In genomic region chr11:47107709-47108108, GRCh38 we compare ENCODE assay signal across 18 cellular contexts.
"Had no signal": no experiment of that assay in that cellular context is flagged by ENCODE, and none has a peak within 500 bp of the region (broad histone marks: within the 10 kb centered on the region; RNA-seq: fewer than 3 reads in every experiment).

No MANE protein-coding gene starts in this region.

- H3K4me3 Mint-ChIP-seq: activated CD4-positive, alpha-beta memory T cell treated with anti-CD3 and anti-CD28 coated beads for 36 hours; dendritic cell treated with granulocyte-macrophage colony-stimulating factor and Interleukin-4, amounts not matched to agents 40 ng/mL and 50 ng/mL, for 4 days; immature natural killer cell; memory B cell; WTC11 had no signal

- H3K27me3 Mint-ChIP-seq: activated CD4-positive, alpha-beta memory T cell treated with anti-CD3 and anti-CD28 coated beads for 36 hours; dendritic cell treated with granulocyte-macrophage colony-stimulating factor and Interleukin-4, amounts not matched to agents 40 ng/mL and 50 ng/mL, for 4 days; memory B cell had no signal

- H3K9me3 Mint-ChIP-seq: activated CD4-positive, alpha-beta memory T cell treated with anti-CD3 and anti-CD28 coated beads for 36 hours; dendritic cell treated with granulocyte-macrophage colony-stimulating factor and Interleukin-4, amounts not matched to agents 40 ng/mL and 50 ng/mL, for 4 days; immature natural killer cell; memory B cell; WTC11 had no signal

- H3K9me3 ChIP-seq: esophagus squamous epithelium, tibial artery had no signal

- H3K36me3 ChIP-seq: esophagus squamous epithelium, tibial artery had no signal

- H3K4me1 ChIP-seq: parathyroid adenoma, tibial artery had no signal

- ATAC-seq: left ventricle myocardium superior, sciatic nerve, WTC11 had no signal

- H3K27me3 ChIP-seq: esophagus squamous epithelium, tibial artery had no signal

- DNase-seq: activated CD4-positive, alpha-beta memory T cell treated with anti-CD3 and anti-CD28 coated beads for 36 hours; activated CD4-positive, alpha-beta T cell treated with anti-CD3 and anti-CD28 coated beads for 4 hours; activated naive CD4-positive, alpha-beta T cell treated with anti-CD3 and anti-CD28 coated beads, Interleukin-2, amount 50 U/mL, for 16 hours; activated T-cell treated with anti-CD3 and anti-CD28 coated beads, Interleukin-2, amount 50 U/mL, for 1 hour; effector memory CD4-positive, alpha-beta T cell; esophagus squamous epithelium; immature natural killer cell; left ventricle myocardium superior; stimulated activated CD4-positive, alpha-beta T cell treated with anti-CD3 and anti-CD28 coated beads, Interleukin-4, amount 100 ng/mL, for 1 hour; SW 1271; T-helper 2 cell; tibial artery had no signal

- H3K36me3 Mint-ChIP-seq: activated CD4-positive, alpha-beta memory T cell treated with anti-CD3 and anti-CD28 coated beads for 36 hours; memory B cell; WTC11 had no signal

- H3K79me2 ChIP-seq: parathyroid adenoma had no signal

- H3K27ac Mint-ChIP-seq: activated CD4-positive, alpha-beta memory T cell treated with anti-CD3 and anti-CD28 coated beads for 36 hours; dendritic cell treated with granulocyte-macrophage colony-stimulating factor and Interleukin-4, amounts not matched to agents 40 ng/mL and 50 ng/mL, for 4 days; immature natural killer cell; memory B cell; WTC11 had no signal

- H3K27ac ChIP-seq: parathyroid adenoma, tibial artery had no signal

- H3K4me3 ChIP-seq: esophagus squamous epithelium, smooth muscle cell, tibial artery had no signal

- H3K4me2 ChIP-seq: smooth muscle cell had no signal
